Comparison of ENCODE assay signal across 19 cellular contexts in genomic region chr6:128339635-128340436, GRCh38.
DNase-seq lines count a peak whose midpoint lies in the region; ATAC-seq and TF ChIP-seq lines count a peak whose summit lies in the region.
"Had no signal": no experiment of that assay in that cellular context is flagged by ENCODE, and none has a peak within 500 bp of the region (broad histone marks: within the 10 kb centered on the region; RNA-seq: fewer than 3 reads in every experiment).

No MANE protein-coding gene starts in this region.

- TF ChIP-seq POLR2A in gastroesophageal sphincter (IDR thresholded peaks at IDR 0.05): no peak

- H3K36me3 ChIP-seq in Caco-2 (ENCODE audit: control insufficient read depth, insufficient read depth, low read length): no peaks in the 10 kb centered on the region; the same call in 1 of the 2 replicates
- no peaks in the 10 kb centered on the region for H3K36me3 ChIP-seq in gastroesophageal sphincter

- H3K27ac ChIP-seq in gastroesophageal sphincter (peak overlapping the region; percentile 14 to 56 (median 39)), dorsolateral prefrontal cortex (peak overlapping the region in 8 of 59 donors; percentile 1 to 24 (median 10))
- H3K27ac ChIP-seq: HL-60 had no signal

- H3K27me3 Mint-ChIP-seq in Caco-2 (ENCODE audit: insufficient read depth, unreplicated experiment): no peaks in the 10 kb centered on the region
- H3K27me3 Mint-ChIP-seq in progenitor cell of endocrine pancreas: no peaks in the 10 kb centered on the region
- H3K27me3 Mint-ChIP-seq: activated B cell treated with CpG ODN at 0.5 μM for 24 hours had no signal

- TF ChIP-seq CTCF in Caco-2 (IDR thresholded peaks at IDR 0.05; ENCODE audit: insufficient read depth in 1 of 2, low read depth in 1 of 2, low read length in 1 of 2, severe bottlenecking in 1 of 2, unreplicated experiment in 1 of 2) (no peak), gastroesophageal sphincter (IDR thresholded peaks at IDR 0.05) (no peak), progenitor cell of endocrine pancreas (IDR thresholded peaks at IDR 0.05; ENCODE audit: unreplicated experiment) (no peak), dorsolateral prefrontal cortex (IDR thresholded peaks at IDR 0.05 in 54 of 56, conservative IDR thresholded peaks at IDR 0.05 in 2 of 56; ENCODE audit: low read depth in 1 of 56, partially characterized antibody in 56 of 56) (no peak)

- intact Hi-C loops in Caco-2 (cut with micrococcal nuclease; ENCODE audit: unreplicated experiment) (loop anchor here (5.0 kb wide), 1 partner anchor 177 kb away; no protein-coding TSS in a partner anchor), dorsolateral prefrontal cortex (cut with DNase I) (loop anchor here in 1 of 2 donors (10.0 kb wide), 1 partner anchor 175 kb away; no protein-coding TSS in a partner anchor)

- no peak for TF ChIP-seq EP300 in gastroesophageal sphincter (IDR thresholded peaks at IDR 0.05)

- BruUV-seq in Caco-2 (replicated peaks; lab: Mats Ljungman, UMichigan): no TSS peak

- peaks cover 31% of the 10 kb centered on the region for H3K4me1 Mint-ChIP-seq in Caco-2 (ENCODE audit: low read depth, unreplicated experiment)
- H3K4me1 Mint-ChIP-seq in progenitor cell of endocrine pancreas (ENCODE audit: low read depth): peaks cover 24% of the 10 kb centered on the region
- H3K4me1 Mint-ChIP-seq: activated B cell treated with CpG ODN at 0.5 μM for 24 hours had no signal

- H3K4me3 ChIP-seq in Caco-2 (ENCODE audit: low read depth, low read length): no peak overlapping the region
- H3K4me3 ChIP-seq in gastroesophageal sphincter: no peak overlapping the region
- no peak overlapping the region for H3K4me3 ChIP-seq in dorsolateral prefrontal cortex
- H3K4me3 ChIP-seq: GM12878 had no signal

- H3K9me3 Mint-ChIP-seq in Caco-2 (ENCODE audit: unreplicated experiment) (no peaks in the 10 kb centered on the region), progenitor cell of endocrine pancreas (ENCODE audit: low read depth) (no peaks in the 10 kb centered on the region)
- H3K9me3 Mint-ChIP-seq: activated B cell treated with CpG ODN at 0.5 μM for 24 hours; activated T-helper 2 cell treated with anti-CD3 and anti-CD28 coated beads, Interferon-gamma antibody, Interleukin-2, Interleukin-4, amounts not matched to agents 10 μg/mL and 5 μg/mL and 100 μg/mL, durations not matched to agents 14 hours and 24 hours and 36 hours had no signal

- ATAC-seq in gastroesophageal sphincter: no peak
- ATAC-seq: GM12878 had no signal

- WGBS in gastroesophageal sphincter (ENCODE audit: low coverage in 1 of 2), 2 donors: 7 to 25% methylated on average over 1 of the region's 1 CpG

- DNase-seq in Caco-2: peak in 1 of 2 experiments; percentile 15
- DNase-seq in NCI-H446 treated with DMSO at 0.1 percent for 48 hours (lab: John Stamatoyannopoulos, UW): peak; percentile 61
- no peak for DNase-seq in progenitor cell of endocrine pancreas (ENCODE audit: low spot score, unreplicated experiment)
- no peak for DNase-seq in hypothalamus (lab: John Stamatoyannopoulos, UW)
- no peak for DNase-seq in SHP77 (lab: John Stamatoyannopoulos, UW)
- no peak for DNase-seq in activated CD4-positive, alpha-beta T cell treated with anti-CD3 and anti-CD28 coated beads, Interleukin-2, amount 50 U/mL, for 4 hours
- no peak for DNase-seq in dorsolateral prefrontal cortex
- DNase-seq: activated B cell treated with CpG ODN at 0.5 μM for 24 hours, COR-L47, hippocampal formation, Karpas-422, NCI-H1417, NCI-H2171 treated with DMSO at 0.1 percent for 48 hours, posterior cingulate gyrus, T-helper 1 cell had no signal

- H3K27me3 ChIP-seq in Caco-2 (replicated peaks; ENCODE audit: control insufficient read depth, insufficient read depth, low read length): no peaks in the 10 kb centered on the region
- no peaks in the 10 kb centered on the region for H3K27me3 ChIP-seq in gastroesophageal sphincter
- H3K27me3 ChIP-seq in dorsolateral prefrontal cortex: no peaks in the 10 kb centered on the region

- H3K27ac Mint-ChIP-seq in Caco-2 (ENCODE audit: unreplicated experiment): peak overlapping the region; percentile 32
- H3K27ac Mint-ChIP-seq in progenitor cell of endocrine pancreas: peak overlapping the region; percentile 49
- H3K27ac Mint-ChIP-seq: activated B cell treated with CpG ODN at 0.5 μM for 24 hours; activated T-helper 2 cell treated with anti-CD3 and anti-CD28 coated beads, Interferon-gamma antibody, Interleukin-2, Interleukin-4, amounts not matched to agents 10 μg/mL and 5 μg/mL and 100 μg/mL, durations not matched to agents 14 hours and 24 hours and 36 hours had no signal

- no peaks in the 10 kb centered on the region for H3K9me3 ChIP-seq in Caco-2
- H3K9me3 ChIP-seq in gastroesophageal sphincter: no peaks in the 10 kb centered on the region

- peaks cover 7% of the 10 kb centered on the region for H3K36me3 Mint-ChIP-seq in Caco-2 (ENCODE audit: insufficient read depth, unreplicated experiment)
- peaks cover 3% of the 10 kb centered on the region for H3K36me3 Mint-ChIP-seq in progenitor cell of endocrine pancreas (ENCODE audit: insufficient read depth)

- POLR2A ChIA-PET in Caco-2 (lab: Charles Lee): interaction anchor here (1.2 kb wide), 1 partner anchor 180 kb away, joined by 5 read pairs; the partner anchor contains the start of gene PTPRK

- no peak overlapping the region for H3K4me3 Mint-ChIP-seq in Caco-2 (ENCODE audit: unreplicated experiment)
- H3K4me3 Mint-ChIP-seq in progenitor cell of endocrine pancreas (ENCODE audit: low read depth): no peak overlapping the region
- H3K4me3 Mint-ChIP-seq: activated B cell treated with CpG ODN at 0.5 μM for 24 hours had no signal

- CTCF ChIA-PET in Caco-2 (lab: Charles Lee): no interaction called here

- H3K4me1 ChIP-seq in Caco-2: peaks cover 31% of the 10 kb centered on the region
- peaks cover 0 to 44% (median 17%) of the 10 kb centered on the region in 3 donors for H3K4me1 ChIP-seq in gastroesophageal sphincter
